17 cellular contexts compared by ENCODE assay signal in the genomic region with DNA sequence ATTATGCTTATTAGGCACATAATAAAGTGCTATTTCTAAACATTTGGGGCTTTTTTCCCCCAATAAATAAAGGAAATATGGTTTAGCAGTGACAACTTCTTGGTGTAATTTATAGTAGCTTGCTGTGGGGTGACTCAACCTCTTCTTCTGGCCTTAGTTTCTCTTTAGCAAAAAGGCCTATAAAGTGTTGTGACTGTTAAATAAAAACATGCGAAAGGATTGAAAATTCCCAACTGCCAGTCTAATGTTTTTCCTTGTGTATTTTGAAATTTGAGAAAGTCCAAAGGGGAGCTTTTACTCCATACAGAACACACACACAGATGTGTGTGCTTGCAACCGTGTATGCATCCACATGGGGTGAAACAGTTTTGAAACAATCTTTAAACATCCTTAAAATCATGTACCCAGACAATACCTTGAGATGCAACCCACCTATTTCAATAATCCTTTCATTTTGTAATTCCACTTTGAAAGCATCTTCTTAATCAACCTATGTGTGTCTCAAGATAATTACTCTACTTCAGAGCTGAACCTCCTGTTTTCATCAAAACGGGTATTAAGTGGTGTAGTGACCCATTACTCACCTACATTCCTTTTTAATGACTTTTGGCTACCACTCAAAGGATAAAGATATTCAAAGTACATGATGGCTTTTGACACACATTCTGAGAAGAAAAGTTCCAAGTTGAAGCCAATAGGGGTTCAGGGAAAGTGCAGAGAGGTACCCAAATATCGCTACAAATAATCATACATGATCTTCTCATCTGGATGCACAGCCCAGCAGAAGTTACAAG.
DNase-seq lines count a peak whose midpoint lies in the region; ATAC-seq and TF ChIP-seq lines count a peak whose summit lies in the region.
"Had no signal": no experiment of that assay in that cellular context is flagged by ENCODE, and none has a peak within 500 bp of the region (broad histone marks: within the 10 kb centered on the region; RNA-seq: fewer than 3 reads in every experiment).

No MANE protein-coding gene starts in this region.

- H3K9me3 Mint-ChIP-seq in osteocyte (ENCODE audit: unreplicated experiment): no peaks in the 10 kb centered on the region
- H3K9me3 Mint-ChIP-seq: activated T-helper 1 cell treated with anti-CD3 and anti-CD28 coated beads, Interleukin-12 subunit alpha, Interleukin-12 subunit beta, Interleukin-2, Interleukin-4 antibody, amounts not matched to agents 30 ng/mL and 10 ng/mL and 1 ng/mL, durations not matched to agents 14 hours and 24 hours and 36 hours; mesothelial cell of epicardium had no signal

- peaks cover 33% of the 10 kb centered on the region for H3K36me3 Mint-ChIP-seq in osteocyte (ENCODE audit: unreplicated experiment)

- peak overlapping the region; percentile 63 for H3K27ac ChIP-seq in PC-9
- no peak overlapping the region for H3K27ac ChIP-seq in sigmoid colon
- no peak overlapping the region for H3K27ac ChIP-seq in A673 (ENCODE audit: low read depth, low read length, poor library complexity, severe bottlenecking)
- H3K27ac ChIP-seq: ascending aorta, neutrophil, SK-N-MC had no signal

- TF ChIP-seq POLR2A in sigmoid colon (IDR thresholded peaks at IDR 0.05): no peak

- H3K4me2 ChIP-seq in PC-9: peak overlapping the region; percentile 32

- H3K4me3 Mint-ChIP-seq in osteocyte (ENCODE audit: unreplicated experiment): no peak overlapping the region
- H3K4me3 Mint-ChIP-seq: activated T-helper 1 cell treated with anti-CD3 and anti-CD28 coated beads, Interleukin-12 subunit alpha, Interleukin-12 subunit beta, Interleukin-2, Interleukin-4 antibody, amounts not matched to agents 30 ng/mL and 10 ng/mL and 1 ng/mL, durations not matched to agents 14 hours and 24 hours and 36 hours; B cell; mesothelial cell of epicardium had no signal

- H3K4me1 ChIP-seq in PC-9 (replicated peaks; ENCODE audit: insufficient read depth) (peaks cover 26% of the 10 kb centered on the region), sigmoid colon (peaks cover 0 to 18% (median 4%) of the 10 kb centered on the region in 4 donors), A673 (ENCODE audit: insufficient read depth, low read length, poor library complexity, severe bottlenecking) (peaks cover 49% of the 10 kb centered on the region)
- H3K4me1 ChIP-seq: ascending aorta had no signal

- no peak for TF ChIP-seq EP300 in sigmoid colon (IDR thresholded peaks at IDR 0.05)

- TF ChIP-seq CTCF in PC-9 (conservative IDR thresholded peaks at IDR 0.05) (no peak), osteocyte (IDR thresholded peaks at IDR 0.05) (no peak), sigmoid colon (IDR thresholded peaks at IDR 0.05) (no peak), A673 (conservative IDR thresholded peaks at IDR 0.05; ENCODE audit: low read depth, low read length) (no peak)

- H3K9me2 ChIP-seq in PC-9 (ENCODE audit: insufficient read depth): no peaks in the 10 kb centered on the region

- POLR2A ChIA-PET in PC-9 (lab: Charles Lee; ENCODE audit: unreplicated experiment): no interaction called here
- POLR2A ChIA-PET in A673 (lab: Charles Lee; ENCODE audit: low non-redundant PET): no interaction called here

- H3K27me3 ChIP-seq in PC-9 (ENCODE audit: insufficient read depth, low read depth) (no peaks in the 10 kb centered on the region), sigmoid colon (no peaks in the 10 kb centered on the region), A673 (replicated peaks; ENCODE audit: insufficient read depth, low read depth, low read length, poor library complexity) (no peaks in the 10 kb centered on the region)
- H3K27me3 ChIP-seq: ascending aorta, neutrophil had no signal

- no peaks in the 10 kb centered on the region for H3K9me3 ChIP-seq in PC-9 (ENCODE audit: insufficient read depth, low read depth)
- H3K9me3 ChIP-seq in sigmoid colon: no peaks in the 10 kb centered on the region
- H3K9me3 ChIP-seq in A673 (ENCODE audit: low read depth, low read length, poor library complexity, severe bottlenecking): no peaks in the 10 kb centered on the region
- H3K9me3 ChIP-seq: ascending aorta, neutrophil had no signal

- no peaks in the 10 kb centered on the region for H3K27me3 Mint-ChIP-seq in osteocyte (ENCODE audit: unreplicated experiment)
- H3K27me3 Mint-ChIP-seq: B cell had no signal

- H3K4me3 ChIP-seq in PC-9 (no peak overlapping the region), sigmoid colon (no peak overlapping the region), A673 (ENCODE audit: low read depth, low read length, poor library complexity, severe bottlenecking) (no peak overlapping the region)
- H3K4me3 ChIP-seq: ascending aorta, SK-N-MC had no signal

- DNase-seq in ELR (ENCODE audit: low read depth): peak; percentile 66
- peak in 1 of 2 experiments; percentile 81 for DNase-seq in PC-9
- DNase-seq in osteocyte (ENCODE audit: extremely low spot score, unreplicated experiment): no peak
- no peak for DNase-seq in sigmoid colon
- DNase-seq in A673 (ENCODE audit: low spot score): no peak
- no peak for DNase-seq in activated naive CD4-positive, alpha-beta T cell treated with anti-CD3 and anti-CD28 coated beads, Interleukin-2, amount 50 U/mL, for 16 hours
- DNase-seq: activated CD4-positive, alpha-beta T cell treated with anti-CD3 and anti-CD28 coated beads, Interleukin-2, amount 50 U/mL, for 4 hours; NCI-H1092; NCI-H2171 treated with DMSO at 0.1 percent for 48 hours had no signal

- no peaks in the 10 kb centered on the region for H3K79me2 ChIP-seq in PC-9 (ENCODE audit: low read depth)

- H3K27ac Mint-ChIP-seq in osteocyte (ENCODE audit: unreplicated experiment): peak overlapping the region; percentile 16
- H3K27ac Mint-ChIP-seq: activated T-helper 1 cell treated with anti-CD3 and anti-CD28 coated beads, Interleukin-12 subunit alpha, Interleukin-12 subunit beta, Interleukin-2, Interleukin-4 antibody, amounts not matched to agents 30 ng/mL and 10 ng/mL and 1 ng/mL, durations not matched to agents 14 hours and 24 hours and 36 hours; B cell; mesothelial cell of epicardium had no signal

- H3K36me3 ChIP-seq in PC-9 (ENCODE audit: low read depth) (peaks cover 69% of the 10 kb centered on the region), sigmoid colon (peaks cover 1 to 61% (median 6%) of the 10 kb centered on the region in 4 donors), A673 (ENCODE audit: insufficient read depth, low read length, poor library complexity, severe bottlenecking) (peaks cover 28% of the 10 kb centered on the region)

- ATAC-seq in esophagus mucosa (peak; percentile 39), HG02870 (IDR thresholded peaks at IDR 0.05; ENCODE audit: unreplicated experiment) (no peak)

- peaks cover 38% of the 10 kb centered on the region for H3K4me1 Mint-ChIP-seq in osteocyte (ENCODE audit: unreplicated experiment)
- H3K4me1 Mint-ChIP-seq: B cell had no signal

- H4K20me1 ChIP-seq in PC-9 (ENCODE audit: insufficient read depth): no peaks in the 10 kb centered on the region

- intact Hi-C loops in PC-9 (cut with micrococcal nuclease; ENCODE audit: unreplicated experiment): loop anchor here (2.0 kb wide), 1 partner anchor 13 kb away; no protein-coding TSS in a partner anchor
- intact Hi-C loops in sigmoid colon (cut with DNase I): no loop called here
- intact Hi-C loops in A673 (cut with micrococcal nuclease; ENCODE audit: unreplicated experiment): no loop called here

- WGBS in sigmoid colon, 2 donors: 88 to 89% methylated on average over 4 of the region's 4 CpGs

- peaks cover 18% of the 10 kb centered on the region; the same call in 1 of the 2 replicates for H3F3A ChIP-seq in PC-9 (ENCODE audit: insufficient read depth, low read depth)

- CTCF ChIA-PET in PC-9 (lab: Charles Lee) (no interaction called here), A673 (lab: Charles Lee) (no interaction called here)

- no TSS peak for BruUV-seq in PC-9 (replicated peaks; lab: Mats Ljungman, UMichigan)
- BruUV-seq in A673 (replicated peaks; lab: Mats Ljungman, UMichigan): no TSS peak

- H2AFZ ChIP-seq in PC-9: no peak overlapping the region
